Comparison of ENCODE assay signal across 16 cellular contexts in genomic region chr19:43061326-43061725, GRCh38. TPM values are rescaled to one million over a fixed set of nuclear protein-coding genes. Genes with fewer than 3 reads are reported as not detected.
"Had no signal": no experiment of that assay in that cellular context is flagged by ENCODE, and none has a peak within 500 bp of the region (broad histone marks: within the 10 kb centered on the region; RNA-seq: fewer than 3 reads in every experiment).

No MANE protein-coding gene starts in this region.

RNA-seq across cellular contexts. Expression of gene PSG2, which starts 21.2 kb away (rescaled TPM):
- total RNA-seq: esophagus muscularis mucosa, hepatocyte, kidney epithelial cell, liver, lung microvascular endothelial cell, mononuclear cell, natural killer cell, neural crest cell, osteocyte, pulmonary artery endothelial cell, right atrium auricular region, sigmoid colon, stomach, thoracic aorta, transverse colon, urinary bladder had no signal

RNA-seq across cellular contexts. Expression of gene PSG11, which starts 35.1 kb away (rescaled TPM):
- total RNA-seq: esophagus muscularis mucosa, hepatocyte, kidney epithelial cell, liver, lung microvascular endothelial cell, mononuclear cell, natural killer cell, neural crest cell, osteocyte, pulmonary artery endothelial cell, right atrium auricular region, sigmoid colon, stomach, thoracic aorta, transverse colon, urinary bladder had no signal
